8 cellular contexts compared by ENCODE assay signal in the genomic region with DNA sequence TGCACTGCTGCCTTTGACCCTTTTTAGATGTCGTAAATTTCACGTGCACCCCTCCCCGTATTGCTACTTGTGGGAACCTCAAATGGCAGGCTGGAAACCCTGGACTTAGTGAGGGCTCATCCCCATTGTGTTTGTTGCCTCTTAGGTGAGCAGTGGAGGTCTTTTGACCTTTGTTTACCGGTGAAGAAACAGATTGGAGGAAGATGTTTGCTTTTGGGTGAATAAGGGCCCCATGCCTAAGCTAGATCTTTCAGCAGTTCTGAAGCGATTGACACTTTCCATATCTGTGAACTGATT. TPM values are rescaled to one million over a fixed set of nuclear protein-coding genes. Genes with fewer than 3 reads are reported as not detected.
DNase-seq lines count a peak whose midpoint lies in the region; ATAC-seq and TF ChIP-seq lines count a peak whose summit lies in the region.

No MANE protein-coding gene starts in this region.

- peak overlapping the region; percentile 94 for H3K4me3 Mint-ChIP-seq in activated T-helper 17 cell treated with anti-CD3 and anti-CD28 coated beads, Interleukin-2, amount 50 U/mL, for 72 hours

- H3K4me1 ChIP-seq in left lung (peaks cover 8 to 34% of the 10 kb centered on the region in 2 donors), upper lobe of left lung (peaks cover 22 to 35% (median 22%) of the 10 kb centered on the region in 4 donors)

- H3K27ac ChIP-seq in 22Rv1 (peak overlapping the region; percentile 98), left lung (peak overlapping the region; percentile 99 to 100), upper lobe of left lung (peak overlapping the region; percentile 98 to 99 (median 98))

- ATAC-seq in GM21576 (IDR thresholded peaks at IDR 0.05; ENCODE audit: unreplicated experiment) (peak; percentile 16), left lung (no peak), upper lobe of left lung (ENCODE audit: low FRiP score in 2 of 2) (no peak), HG03025 (IDR thresholded peaks at IDR 0.05; ENCODE audit: low FRiP score, unreplicated experiment) (no peak)
- ATAC-seq in activated T-helper 17 cell treated with anti-CD3 and anti-CD28 coated beads, Interleukin-2, amount 50 U/mL, for 72 hours (replicated peaks): peak; percentile 38

- H3K27me3 Mint-ChIP-seq in activated T-helper 17 cell treated with anti-CD3 and anti-CD28 coated beads, Interleukin-2, amount 50 U/mL, for 72 hours: no peaks in the 10 kb centered on the region

- peak overlapping the region; percentile 84 to 93 for H3K4me3 ChIP-seq in left lung
- peak overlapping the region; percentile 40 to 96 (median 76) for H3K4me3 ChIP-seq in upper lobe of left lung

- H3K9me3 ChIP-seq in left lung (no peaks in the 10 kb centered on the region), upper lobe of left lung (no peaks in the 10 kb centered on the region)

- no peak for TF ChIP-seq POLR2A in upper lobe of left lung (IDR thresholded peaks at IDR 0.05)

- no peak for TF ChIP-seq EP300 in upper lobe of left lung (IDR thresholded peaks at IDR 0.05)

- DNase-seq in left lung: no peak
- DNase-seq in upper lobe of left lung: no peak
- DNase-seq in stimulated activated CD8-positive, alpha-beta memory T cell treated with anti-CD3 and anti-CD28 coated beads, Interleukin-4, amount 100 ng/mL, for 48 hours: no peak
- no peak for DNase-seq in cortex of kidney (lab: John Stamatoyannopoulos, UW)

- 1 to 6% methylated on average over 5 of the region's 5 CpGs for WGBS in upper lobe of left lung, 2 donors

- H3K36me3 ChIP-seq in left lung: peaks cover 0 to 12% of the 10 kb centered on the region in 2 donors
- H3K36me3 ChIP-seq in upper lobe of left lung: peaks cover 0 to 10% (median 4%) of the 10 kb centered on the region in 4 donors

- TF ChIP-seq CTCF in 22Rv1 (IDR thresholded peaks at IDR 0.05): no peak
- TF ChIP-seq CTCF in left lung (IDR thresholded peaks at IDR 0.05): no peak
- no peak for TF ChIP-seq CTCF in upper lobe of left lung (IDR thresholded peaks at IDR 0.05)

- H3K36me3 Mint-ChIP-seq in activated T-helper 17 cell treated with anti-CD3 and anti-CD28 coated beads, Interleukin-2, amount 50 U/mL, for 72 hours (ENCODE audit: low read depth): peaks cover 14% of the 10 kb centered on the region

- no peaks in the 10 kb centered on the region for H3K9me3 Mint-ChIP-seq in activated T-helper 17 cell treated with anti-CD3 and anti-CD28 coated beads, Interleukin-2, amount 50 U/mL, for 72 hours

- H3K27me3 ChIP-seq in left lung: no peaks in the 10 kb centered on the region
- no peaks in the 10 kb centered on the region for H3K27me3 ChIP-seq in upper lobe of left lung

- intact Hi-C loops in left lung (cut with DNase I): loop anchor here in 1 of 2 donors (10.0 kb wide), 1 partner anchor 47 kb away; the partner anchor contains the start of gene DERL3

- H3K4me1 Mint-ChIP-seq in activated T-helper 17 cell treated with anti-CD3 and anti-CD28 coated beads, Interleukin-2, amount 50 U/mL, for 72 hours: peaks cover 6% of the 10 kb centered on the region

- H3K27ac Mint-ChIP-seq in activated T-helper 17 cell treated with anti-CD3 and anti-CD28 coated beads, Interleukin-2, amount 50 U/mL, for 72 hours: peak overlapping the region; percentile 89

RNA-seq across cellular contexts. Expression of gene SMARCB1, which starts 0.8 kb away (rescaled TPM):
- 10 to 100 TPM; 51.4 to 70.1 TPM for total RNA-seq in activated T-helper 17 cell treated with anti-CD3 and anti-CD28 coated beads, Interleukin-2, amount 50 U/mL, for 72 hours
- total RNA-seq in left lung (10 to 100 TPM; 52.4 to 80.5 TPM), upper lobe of left lung (10 to 100 TPM; 42.8 to 72.8 (median 57.1) TPM)

RNA-seq across cellular contexts. Expression of gene MMP11, which starts 14.9 kb away (rescaled TPM):
- under 1 TPM; 0.45 to 0.50 TPM for total RNA-seq in activated T-helper 17 cell treated with anti-CD3 and anti-CD28 coated beads, Interleukin-2, amount 50 U/mL, for 72 hours
- total RNA-seq in left lung (1 to 10 TPM; 1.2 to 5.3 TPM), upper lobe of left lung (1 to 10 TPM in 2 of 6 donors, under 1 TPM in 1, not detected in 3; 0.57 to 7.7 (median 2.9) TPM)

RNA-seq across cellular contexts. Expression of gene CHCHD10, which starts 19.8 kb away (rescaled TPM):
- total RNA-seq in activated T-helper 17 cell treated with anti-CD3 and anti-CD28 coated beads, Interleukin-2, amount 50 U/mL, for 72 hours: 100 to 1,000 TPM in 1 of 2 donors, 10 to 100 TPM in 1; 49.6 to 104 TPM
- 100 to 1,000 TPM in 1 of 2 donors, 10 to 100 TPM in 1; 73.0 to 128 TPM for total RNA-seq in left lung
- 100 to 1,000 TPM in 1 of 6 donors, 10 to 100 TPM in 4, 1 to 10 TPM in 1; 9.1 to 130 (median 39.0) TPM for total RNA-seq in upper lobe of left lung

RNA-seq across cellular contexts. Expression of gene C22orf15, which starts 24.8 kb away (rescaled TPM):
- total RNA-seq in activated T-helper 17 cell treated with anti-CD3 and anti-CD28 coated beads, Interleukin-2, amount 50 U/mL, for 72 hours: not detected
- total RNA-seq in left lung: 1 to 10 TPM in 1 of 2 donors, under 1 TPM in 1; 0.58 to 3.1 TPM
- 1 to 10 TPM in 5 of 6 donors, under 1 TPM in 1; 0.29 to 7.3 (median 4.6) TPM for total RNA-seq in upper lobe of left lung

RNA-seq across cellular contexts. Expression of gene VPREB3, which starts 33.3 kb away (rescaled TPM):
- not detected for total RNA-seq in activated T-helper 17 cell treated with anti-CD3 and anti-CD28 coated beads, Interleukin-2, amount 50 U/mL, for 72 hours
- total RNA-seq in left lung (not detected), upper lobe of left lung (under 1 TPM in 2 of 6 donors, not detected in 4; 0.74 to 0.80 TPM)

Comparison
In these comparisons a context has a peak if more than half of its experiments do, and no peak if none do; other contexts are left out.
1. ATAC-seq: peak in GM21576 (single experiment) and activated T-helper 17 cell treated with anti-CD3 and anti-CD28 coated beads, Interleukin-2, amount 50 U/mL, for 72 hours (single experiment); none in left lung (single experiment), upper lobe of left lung (0 of 2) and HG03025 (single experiment).
2. Peak in every context shown above with its lines, with median percentiles within 50 percentile points of each other: H3K27ac ChIP-seq.